16 cellular contexts compared by ENCODE assay signal in genomic region chr7:37289347-37289746, GRCh38.
DNase-seq lines count a peak whose midpoint lies in the region; ATAC-seq and TF ChIP-seq lines count a peak whose summit lies in the region.
"Had no signal": no experiment of that assay in that cellular context is flagged by ENCODE, and none has a peak within 500 bp of the region (broad histone marks: within the 10 kb centered on the region; RNA-seq: fewer than 3 reads in every experiment).

No MANE protein-coding gene starts in this region.

- peak overlapping the region; percentile 77 for H3K27ac ChIP-seq in OCI-LY1 (ENCODE audit: low read depth, low read length, poor library complexity, severe bottlenecking)
- peak overlapping the region in 2 of 10 donors; percentile 20 to 23 for H3K27ac ChIP-seq in heart right ventricle
- peak overlapping the region; percentile 31 for H3K27ac ChIP-seq in upper lobe of right lung
- H3K27ac ChIP-seq: BLaER1, breast epithelium, gastrocnemius medialis, uterus had no signal

- H2AFZ ChIP-seq in OCI-LY1 (ENCODE audit: low read length), result no peak overlapping the region

- H4K20me1 ChIP-seq in OCI-LY1 (ENCODE audit: insufficient read depth, low read length), result no peaks in the 10 kb centered on the region

- H3K36me3 Mint-ChIP-seq in natural killer cell, result no peaks in the 10 kb centered on the region
- H3K36me3 Mint-ChIP-seq in natural killer cell treated with Interleukin-12 subunit alpha and Interleukin-12 subunit beta and Interleukin-15 and Interleukin-18, amount 100 ng/mL, for 72 hours, result no peaks in the 10 kb centered on the region
- no peaks in the 10 kb centered on the region for H3K36me3 Mint-ChIP-seq in type B pancreatic cell

- H3K4me3 Mint-ChIP-seq in natural killer cell (no peak overlapping the region), type B pancreatic cell (no peak overlapping the region)
- no peak overlapping the region for H3K4me3 Mint-ChIP-seq in natural killer cell treated with Interleukin-12 subunit alpha and Interleukin-12 subunit beta and Interleukin-15 and Interleukin-18, amount 100 ng/mL, for 72 hours

- H3K9me3 ChIP-seq in OCI-LY1 (ENCODE audit: low read length) (no peaks in the 10 kb centered on the region), heart right ventricle (no peaks in the 10 kb centered on the region), upper lobe of right lung (no peaks in the 10 kb centered on the region)
- H3K9me3 ChIP-seq: breast epithelium, gastrocnemius medialis, mucosa of descending colon, uterus had no signal

- TF ChIP-seq CTCF in natural killer cell (IDR thresholded peaks at IDR 0.05), result no peak
- no peak for TF ChIP-seq CTCF in OCI-LY1 (IDR thresholded peaks at IDR 0.05; ENCODE audit: low read length)
- TF ChIP-seq CTCF in heart right ventricle (IDR thresholded peaks at IDR 0.05), result no peak
- no peak for TF ChIP-seq CTCF in upper lobe of right lung (IDR thresholded peaks at IDR 0.05)
- no peak for TF ChIP-seq CTCF in type B pancreatic cell (conservative IDR thresholded peaks at IDR 0.05)

- DNase-seq in natural killer cell (no peak), heart right ventricle (no peak), upper lobe of right lung (no peak), type B pancreatic cell (ENCODE audit: extremely low spot score, unreplicated experiment) (no peak), GOT3 (lab: John Stamatoyannopoulos, UW) (no peak)
- no peak for DNase-seq in natural killer cell treated with Interleukin-12 subunit alpha and Interleukin-12 subunit beta and Interleukin-15 and Interleukin-18, amount 100 ng/mL, for 72 hours (ENCODE audit: low spot score)
- DNase-seq: activated CD4-positive, alpha-beta T cell treated with anti-CD3 and anti-CD28 coated beads, Interleukin-2, amount 50 U/mL, for 1 hour; activated effector memory CD4-positive, alpha-beta T cell treated with Interleukin-2 at 50 U/mL for 16 hours; gastrocnemius medialis; mucosa of descending colon; T1000; uterus had no signal

- no peaks in the 10 kb centered on the region for H3K9me2 ChIP-seq in OCI-LY1 (ENCODE audit: low read depth, low read length)

- H3K4me1 Mint-ChIP-seq in natural killer cell (peaks cover 36 to 37% of the 10 kb centered on the region in 2 donors), type B pancreatic cell (ENCODE audit: unreplicated experiment) (peaks cover 8% of the 10 kb centered on the region)
- H3K4me1 Mint-ChIP-seq in natural killer cell treated with Interleukin-12 subunit alpha and Interleukin-12 subunit beta and Interleukin-15 and Interleukin-18, amount 100 ng/mL, for 72 hours (ENCODE audit: low read depth in 2 of 2), result peaks cover 10 to 33% of the 10 kb centered on the region in 2 donors

- H3K27me3 Mint-ChIP-seq in natural killer cell (ENCODE audit: low read depth in 2 of 2) (no peaks in the 10 kb centered on the region), type B pancreatic cell (peaks cover 9% of the 10 kb centered on the region)
- no peaks in the 10 kb centered on the region for H3K27me3 Mint-ChIP-seq in natural killer cell treated with Interleukin-12 subunit alpha and Interleukin-12 subunit beta and Interleukin-15 and Interleukin-18, amount 100 ng/mL, for 72 hours

- peaks cover 18% of the 10 kb centered on the region for H3K36me3 ChIP-seq in OCI-LY1 (ENCODE audit: insufficient read depth, low read length)
- no peaks in the 10 kb centered on the region for H3K36me3 ChIP-seq in heart right ventricle
- no peaks in the 10 kb centered on the region for H3K36me3 ChIP-seq in upper lobe of right lung
- H3K36me3 ChIP-seq: breast epithelium, gastrocnemius medialis, uterus had no signal

- H3K9me3 Mint-ChIP-seq in natural killer cell, result no peaks in the 10 kb centered on the region
- no peaks in the 10 kb centered on the region for H3K9me3 Mint-ChIP-seq in natural killer cell treated with Interleukin-12 subunit alpha and Interleukin-12 subunit beta and Interleukin-15 and Interleukin-18, amount 100 ng/mL, for 72 hours
- H3K9me3 Mint-ChIP-seq in type B pancreatic cell, result no peaks in the 10 kb centered on the region

- 39 to 45% methylated on average over 3 of the region's 3 CpGs for WGBS in heart right ventricle, 2 donors

- ATAC-seq in natural killer cell, result no peak
- no peak for ATAC-seq in natural killer cell treated with Interleukin-12 subunit alpha and Interleukin-12 subunit beta and Interleukin-15 and Interleukin-18, amount 100 ng/mL, for 72 hours
- peak in 5 of 8 donors; percentile 31 to 59 (median 48) for ATAC-seq in heart right ventricle
- no peak for ATAC-seq in upper lobe of right lung
- no peak for ATAC-seq in HG03196 (IDR thresholded peaks at IDR 0.05; ENCODE audit: unreplicated experiment)
- ATAC-seq: gastrocnemius medialis, mucosa of descending colon had no signal

- H3K9ac ChIP-seq in OCI-LY1 (ENCODE audit: low read length), result peak overlapping the region; percentile 15; the same call in 1 of the 2 replicates
- H3K9ac ChIP-seq: BLaER1 had no signal

- 0 out of 2 replicates have a peak, but pooled peaks cover 8% of the 10 kb centered on the region for H3F3A ChIP-seq in OCI-LY1 (ENCODE audit: insufficient read depth, low read length)

- H3K4me3 ChIP-seq in OCI-LY1 (ENCODE audit: low read depth, low read length, poor library complexity, severe bottlenecking) (no peak overlapping the region), heart right ventricle (no peak overlapping the region), upper lobe of right lung (no peak overlapping the region)
- H3K4me3 ChIP-seq: BLaER1, breast epithelium, gastrocnemius medialis, mucosa of descending colon, uterus had no signal

- peak overlapping the region; percentile 2 to 5 for H3K27ac Mint-ChIP-seq in natural killer cell
- H3K27ac Mint-ChIP-seq in natural killer cell treated with Interleukin-12 subunit alpha and Interleukin-12 subunit beta and Interleukin-15 and Interleukin-18, amount 100 ng/mL, for 72 hours, result peak overlapping the region in 1 of 2 donors; percentile 6
- no peak overlapping the region for H3K27ac Mint-ChIP-seq in type B pancreatic cell

- peak overlapping the region; percentile 19; the same call in 1 of the 2 replicates for H3K4me2 ChIP-seq in OCI-LY1 (ENCODE audit: low read length)
- H3K4me2 ChIP-seq: BLaER1 had no signal

- peaks cover 71% of the 10 kb centered on the region for H3K4me1 ChIP-seq in OCI-LY1 (ENCODE audit: insufficient read depth, low read length, severe bottlenecking)
- peaks cover 0 to 54% (median 40%) of the 10 kb centered on the region in 9 donors for H3K4me1 ChIP-seq in heart right ventricle
- H3K4me1 ChIP-seq in upper lobe of right lung, result peaks cover 28% of the 10 kb centered on the region
- H3K4me1 ChIP-seq: breast epithelium, uterus had no signal

- intact Hi-C loops in natural killer cell (cut with micrococcal nuclease) (loop anchor here (5.0 kb wide), 1 partner anchor 208 kb away; no protein-coding TSS in a partner anchor), heart right ventricle (cut with DNase I) (loop anchor here in 9 of 10 donors (5.0 to 10.0 kb wide), 5 partner anchors 63 to 205 kb away; partner anchors contain the start of gene ELMO1 (in 4 of the 9)), upper lobe of right lung (cut with DNase I) (no loop called here)

- H3K27me3 ChIP-seq in OCI-LY1 (ENCODE audit: insufficient read depth, low read length), result no peaks in the 10 kb centered on the region
- no peaks in the 10 kb centered on the region for H3K27me3 ChIP-seq in heart right ventricle
- H3K27me3 ChIP-seq in upper lobe of right lung, result no peaks in the 10 kb centered on the region
- H3K27me3 ChIP-seq: BLaER1, breast epithelium, gastrocnemius medialis, uterus had no signal

- peaks cover 61% of the 10 kb centered on the region for H3K79me2 ChIP-seq in OCI-LY1 (ENCODE audit: insufficient read depth, low read length)

Comparison
In these comparisons a context has a peak if more than half of its experiments do, and no peak if none do; other contexts are left out.
1. ATAC-seq: peak in heart right ventricle (5 of 8); none in natural killer cell (0 of 3), natural killer cell treated with Interleukin-12 subunit alpha and Interleukin-12 subunit beta and Interleukin-15 and Interleukin-18, amount 100 ng/mL, for 72 hours (0 of 2), upper lobe of right lung (single experiment) and HG03196 (single experiment).